In the genomic region with DNA sequence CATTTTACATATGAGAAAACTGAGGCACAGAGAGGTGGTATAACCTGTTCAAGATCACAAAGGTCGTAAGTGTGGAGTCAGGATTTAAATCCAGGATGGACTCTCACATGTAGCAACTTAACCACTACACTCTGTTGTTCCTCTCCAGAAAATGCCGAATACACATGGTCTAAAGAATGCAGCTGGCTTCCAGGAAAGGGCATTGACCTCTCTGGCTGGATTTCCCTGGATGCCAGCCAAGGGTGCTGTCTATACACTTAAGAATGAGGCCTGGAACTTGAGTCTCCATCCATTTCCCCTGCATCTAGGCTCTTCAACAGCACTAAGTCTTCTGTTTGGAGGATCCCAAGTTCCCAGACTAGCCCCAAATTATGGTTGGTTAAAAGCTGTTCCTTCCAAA, we compare ENCODE assay signal across 15 cellular contexts.
A peak's percentile ranks its signal among the peaks of the same experiment; 100 is the strongest.
DNase-seq lines count a peak whose midpoint lies in the region; ATAC-seq, FAIRE-seq and TF ChIP-seq lines count a peak whose summit lies in the region.
"Had no signal": no experiment of that assay in that cellular context is flagged by ENCODE, and none has a peak within 500 bp of the region (broad histone marks: within the 10 kb centered on the region; RNA-seq: fewer than 3 reads in every experiment).

No MANE protein-coding gene starts in this region.

- no peak overlapping the region for H4K8ac ChIP-seq in mesendoderm (ENCODE audit: low read depth, low read length)

- H3K9me3 ChIP-seq in astrocyte (ENCODE audit: insufficient read depth, low read depth, low read length) = no peaks in the 10 kb centered on the region
- H3K9me3 ChIP-seq in skeletal muscle tissue (ENCODE audit: control insufficient read depth in 3 of 3, low read length in 3 of 3) = peaks cover 0 to 4% (median 0%) of the 10 kb centered on the region in 3 donors
- H3K9me3 ChIP-seq: SK-N-SH had no signal

- no peak overlapping the region for H3K9ac ChIP-seq in astrocyte (ENCODE audit: low read length)
- no peak overlapping the region for H3K9ac ChIP-seq in skeletal muscle tissue (ENCODE audit: low read depth in 1 of 3, low read length in 3 of 3)
- H3K9ac ChIP-seq in mesendoderm (ENCODE audit: low read length) = no peak overlapping the region
- H3K9ac ChIP-seq: SK-N-SH had no signal

- no peaks in the 10 kb centered on the region for H3K9me3 Mint-ChIP-seq in astrocyte (ENCODE audit: unreplicated experiment)
- H3K9me3 Mint-ChIP-seq: dendritic cell treated with granulocyte-macrophage colony-stimulating factor and Interleukin-4, amounts not matched to agents 40 ng/mL and 50 ng/mL, for 4 days; H9 had no signal

- no peaks in the 10 kb centered on the region for H3K36me3 ChIP-seq in astrocyte (ENCODE audit: insufficient read depth, low read length)
- no peaks in the 10 kb centered on the region for H3K36me3 ChIP-seq in skeletal muscle tissue (ENCODE audit: control insufficient read depth in 3 of 3, insufficient read depth in 3 of 3, low read length in 3 of 3)
- no peaks in the 10 kb centered on the region for H3K36me3 ChIP-seq in mesendoderm (ENCODE audit: control insufficient read depth, insufficient read depth, low read length)
- H3K36me3 ChIP-seq: esophagus muscularis mucosa had no signal

- H3K4me1 Mint-ChIP-seq in astrocyte (ENCODE audit: low read depth, unreplicated experiment) = peaks cover 6% of the 10 kb centered on the region

- ATAC-seq in left ventricle myocardium superior (peak; percentile 37), HG03045 (IDR thresholded peaks at IDR 0.05; ENCODE audit: unreplicated experiment) (no peak)
- ATAC-seq: activated T-cell treated with anti-CD3 and anti-CD28 coated beads, Interleukin-2, amount 50 U/mL, for 72 hours had no signal

- no peaks in the 10 kb centered on the region for H4K20me1 ChIP-seq in astrocyte (ENCODE audit: insufficient read depth, low read length)

- H3K27me3 ChIP-seq in astrocyte (ENCODE audit: insufficient read depth, low read length) (no peaks in the 10 kb centered on the region), skeletal muscle tissue (ENCODE audit: control insufficient read depth in 3 of 3, insufficient read depth in 3 of 3, low read length in 3 of 3) (no peaks in the 10 kb centered on the region), mesendoderm (ENCODE audit: insufficient read depth, low read length, poor library complexity) (no peaks in the 10 kb centered on the region)
- H3K27me3 ChIP-seq: esophagus muscularis mucosa had no signal

- H3K36me3 Mint-ChIP-seq in astrocyte (ENCODE audit: low read depth, unreplicated experiment) = no peaks in the 10 kb centered on the region

- no peak overlapping the region for H2AFZ ChIP-seq in astrocyte (ENCODE audit: low read depth, low read length)

- DNase-seq in astrocyte (ENCODE audit: low read depth) = peak; percentile 20
- DNase-seq in left ventricle myocardium superior = peak; percentile 35
- no peak for DNase-seq in UCSD-AML1 (lab: John Stamatoyannopoulos, UW; ENCODE audit: unreplicated experiment)
- no peak for DNase-seq in mesendoderm
- DNase-seq: activated T-cell treated with anti-CD3 and anti-CD28 coated beads, Interleukin-2, amount 50 U/mL, for 72 hours; DND-41; H9; NCI-H1105; NCI-H2227 treated with DMSO at 0.1 percent for 48 hours; SK-N-SH had no signal

- H3K27ac Mint-ChIP-seq in astrocyte (ENCODE audit: unreplicated experiment) = no peak overlapping the region
- H3K27ac Mint-ChIP-seq: activated T-cell treated with anti-CD3 and anti-CD28 coated beads, Interleukin-2, amount 50 U/mL, for 72 hours; dendritic cell treated with granulocyte-macrophage colony-stimulating factor and Interleukin-4, amounts not matched to agents 40 ng/mL and 50 ng/mL, for 4 days; H9 had no signal

- H3K79me2 ChIP-seq in astrocyte (ENCODE audit: insufficient read depth, low read length) (no peaks in the 10 kb centered on the region), mesendoderm (ENCODE audit: control insufficient read depth, insufficient read depth, low read length) (no peaks in the 10 kb centered on the region)

- H3K27me3 Mint-ChIP-seq in astrocyte (ENCODE audit: low read depth, unreplicated experiment) = peaks cover 7% of the 10 kb centered on the region

- H4K5ac ChIP-seq in mesendoderm (ENCODE audit: low read length) = no peak overlapping the region

- no peak overlapping the region for H3K23ac ChIP-seq in mesendoderm (ENCODE audit: low read length)

- H2AK5ac ChIP-seq in mesendoderm (ENCODE audit: low read length) = no peak overlapping the region

- H3K4me2 ChIP-seq in astrocyte (ENCODE audit: low read length) (no peak overlapping the region), mesendoderm (ENCODE audit: low read length) (no peak overlapping the region)
- H3K4me2 ChIP-seq: SK-N-SH had no signal

- intact Hi-C loops in left ventricle myocardium superior (cut with micrococcal nuclease) = no loop called here

- H3K4me3 Mint-ChIP-seq in astrocyte (ENCODE audit: unreplicated experiment) = no peak overlapping the region
- H3K4me3 Mint-ChIP-seq: activated T-cell treated with anti-CD3 and anti-CD28 coated beads, Interleukin-2, amount 50 U/mL, for 72 hours; dendritic cell treated with granulocyte-macrophage colony-stimulating factor and Interleukin-4, amounts not matched to agents 40 ng/mL and 50 ng/mL, for 4 days; H9 had no signal

- H2BK5ac ChIP-seq in mesendoderm (ENCODE audit: low read length) = no peak overlapping the region

- no peak overlapping the region for H3K4ac ChIP-seq in mesendoderm (ENCODE audit: low read depth, low read length)

- H3K18ac ChIP-seq in mesendoderm (ENCODE audit: low read length) = no peak overlapping the region

- no peaks in the 10 kb centered on the region for H3K4me1 ChIP-seq in astrocyte (ENCODE audit: insufficient read depth, low read length)
- peaks cover 0 to 19% (median 5%) of the 10 kb centered on the region in 3 donors for H3K4me1 ChIP-seq in skeletal muscle tissue (ENCODE audit: control insufficient read depth in 3 of 3, insufficient read depth in 3 of 3, low read length in 3 of 3)
- no peaks in the 10 kb centered on the region for H3K4me1 ChIP-seq in mesendoderm (ENCODE audit: control insufficient read depth, low read depth, low read length)

- no CpG with 5 or more reads among the region's 2 CpGs for WGBS in mesendoderm (ENCODE audit: extremely low coverage, insufficient coverage, low lambda C conversion rate)

- no peak for TF ChIP-seq EP300 in Ishikawa (IDR thresholded peaks at IDR 0.05; ENCODE audit: borderline replicate concordance)

- no peak for FAIRE-seq in astrocyte (lab: Jason Lieb, UNC)

- no peak for TF ChIP-seq RAD21 in Ishikawa (IDR thresholded peaks at IDR 0.05; ENCODE audit: low read depth)

- no peaks in the 10 kb centered on the region for H3K79me1 ChIP-seq in mesendoderm (ENCODE audit: low read length)

- H3K27ac ChIP-seq in astrocyte (ENCODE audit: low read depth, low read length) (no peak overlapping the region), skeletal muscle tissue (ENCODE audit: low read depth, low read length) (peak overlapping the region; percentile 43), mesendoderm (ENCODE audit: low read depth, low read length) (no peak overlapping the region)
- H3K27ac ChIP-seq: esophagus muscularis mucosa had no signal

- no peak overlapping the region for H3K56ac ChIP-seq in mesendoderm (ENCODE audit: low read length)

- no peak overlapping the region for H3K4me3 ChIP-seq in astrocyte (ENCODE audit: insufficient read depth, low read depth, low read length)
- no peak overlapping the region for H3K4me3 ChIP-seq in skeletal muscle tissue (ENCODE audit: low read length in 3 of 3)
- no peak overlapping the region for H3K4me3 ChIP-seq in mesendoderm (ENCODE audit: low read length)
- H3K4me3 ChIP-seq: esophagus muscularis mucosa had no signal

- no peak for TF ChIP-seq CTCF in astrocyte (IDR thresholded peaks at IDR 0.05; ENCODE audit: insufficient read depth, low read depth, low read length)

- H2BK120ac ChIP-seq in mesendoderm (ENCODE audit: low read depth, low read length) = no peak overlapping the region

- no peak overlapping the region for H2BK15ac ChIP-seq in mesendoderm (replicated peaks; ENCODE audit: low read depth)

TF ChIP-seq in Ishikawa, 13 proteins besides CTCF, POLR2A, EP300 and RAD21:
- TF ChIP-seq TAF1 (IDR thresholded peaks at IDR 0.05; ENCODE audit: low read depth) (no peak), YY1 (IDR thresholded peaks at IDR 0.05; ENCODE audit: low read depth) (no peak), EGR1 (IDR thresholded peaks at IDR 0.05) (no peak), FOXM1 (IDR thresholded peaks at IDR 0.05; ENCODE audit: borderline replicate concordance, low read depth) (no peak), NFIC (IDR thresholded peaks at IDR 0.05) (peak; percentile 45)
- TF ChIP-seq, protein P1, sequence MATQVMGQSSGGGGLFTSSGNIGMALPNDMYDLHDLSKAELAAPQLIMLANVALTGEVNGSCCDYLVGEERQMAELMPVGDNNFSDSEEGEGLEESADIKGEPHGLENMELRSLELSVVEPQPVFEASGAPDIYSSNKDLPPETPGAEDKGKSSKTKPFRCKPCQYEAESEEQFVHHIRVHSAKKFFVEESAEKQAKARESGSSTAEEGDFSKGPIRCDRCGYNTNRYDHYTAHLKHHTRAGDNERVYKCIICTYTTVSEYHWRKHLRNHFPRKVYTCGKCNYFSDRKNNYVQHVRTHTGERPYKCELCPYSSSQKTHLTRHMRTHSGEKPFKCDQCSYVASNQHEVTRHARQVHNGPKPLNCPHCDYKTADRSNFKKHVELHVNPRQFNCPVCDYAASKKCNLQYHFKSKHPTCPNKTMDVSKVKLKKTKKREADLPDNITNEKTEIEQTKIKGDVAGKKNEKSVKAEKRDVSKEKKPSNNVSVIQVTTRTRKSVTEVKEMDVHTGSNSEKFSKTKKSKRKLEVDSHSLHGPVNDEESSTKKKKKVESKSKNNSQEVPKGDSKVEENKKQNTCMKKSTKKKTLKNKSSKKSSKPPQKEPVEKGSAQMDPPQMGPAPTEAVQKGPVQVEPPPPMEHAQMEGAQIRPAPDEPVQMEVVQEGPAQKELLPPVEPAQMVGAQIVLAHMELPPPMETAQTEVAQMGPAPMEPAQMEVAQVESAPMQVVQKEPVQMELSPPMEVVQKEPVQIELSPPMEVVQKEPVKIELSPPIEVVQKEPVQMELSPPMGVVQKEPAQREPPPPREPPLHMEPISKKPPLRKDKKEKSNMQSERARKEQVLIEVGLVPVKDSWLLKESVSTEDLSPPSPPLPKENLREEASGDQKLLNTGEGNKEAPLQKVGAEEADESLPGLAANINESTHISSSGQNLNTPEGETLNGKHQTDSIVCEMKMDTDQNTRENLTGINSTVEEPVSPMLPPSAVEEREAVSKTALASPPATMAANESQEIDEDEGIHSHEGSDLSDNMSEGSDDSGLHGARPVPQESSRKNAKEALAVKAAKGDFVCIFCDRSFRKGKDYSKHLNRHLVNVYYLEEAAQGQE (IDR thresholded peaks at IDR 0.05; ENCODE audit: low read depth) = no peak

Comparison
In these comparisons a context has a peak if more than half of its experiments do, and no peak if none do; other contexts are left out.
1. DNase-seq: peak in astrocyte (single experiment) and left ventricle myocardium superior (single experiment); none in UCSD-AML1 (single experiment) and mesendoderm (single experiment).